5 cellular contexts compared by ENCODE assay signal in genomic region chr17:65003668-65004067, GRCh38. TPM values are rescaled to one million over a fixed set of nuclear protein-coding genes. Genes with fewer than 3 reads are reported as not detected.
A peak's percentile ranks its signal among the peaks of the same experiment; 100 is the strongest.
DNase-seq lines count a peak whose midpoint lies in the region; ATAC-seq, FAIRE-seq and TF ChIP-seq lines count a peak whose summit lies in the region.
"Not testable (repeated sequence)": the region's sequence is repeated elsewhere in the genome, so short reads cannot be mapped to it uniquely, and the experiment has no call there.

No MANE protein-coding gene starts in this region.

- H3K27ac Mint-ChIP-seq in immature natural killer cell, result peak overlapping the region in 5 of 6 donors; percentile 17 to 81 (median 60)

- not testable (repeated sequence) for TF ChIP-seq EP300 in K562 (IDR thresholded peaks at IDR 0.05; ENCODE audit: low read length)

- H3K27me3 Mint-ChIP-seq in immature natural killer cell (ENCODE audit: low read depth in 3 of 3), result not testable (repeated sequence)

- H3K9me3 ChIP-seq in DOHH2 (ENCODE audit: control insufficient read depth, insufficient read depth, low read length); OCI-LY7 (ENCODE audit: low read length); K562 (replicated peaks; ENCODE audit: control insufficient read depth, insufficient read depth, low read depth, low read length); right lobe of liver: not testable (repeated sequence)

- in situ Hi-C loops in K562 (cut with MboI), result not testable (repeated sequence)

- H3K9me1 ChIP-seq in K562 (ENCODE audit: control insufficient read depth, insufficient read depth, low read length), result not testable (repeated sequence)

- not testable (repeated sequence) for H4K20me1 ChIP-seq in DOHH2 (ENCODE audit: control insufficient read depth, insufficient read depth, low read depth, low read length); OCI-LY7 (ENCODE audit: insufficient read depth, low read length); K562 (replicated peaks; ENCODE audit: control insufficient read depth, insufficient read depth, low read length)

- H3K4me3 ChIP-seq in DOHH2 (ENCODE audit: low read length); OCI-LY7 (ENCODE audit: low read depth, low read length, poor library complexity, severe bottlenecking); K562; right lobe of liver: not testable (repeated sequence)

- H3K36me3 ChIP-seq in DOHH2 (ENCODE audit: control insufficient read depth, low read length) (peaks cover 23% of the 10 kb centered on the region), OCI-LY7 (ENCODE audit: insufficient read depth, low read length) (peaks cover 33% of the 10 kb centered on the region)
- H3K36me3 ChIP-seq in K562 (ENCODE audit: control insufficient read depth, insufficient read depth, low read length); right lobe of liver: not testable (repeated sequence)

- TF ChIP-seq CTCF in DOHH2 (IDR thresholded peaks at IDR 0.05; ENCODE audit: low read depth, low read length, poor library complexity, severe bottlenecking); OCI-LY7 (conservative IDR thresholded peaks at IDR 0.05; ENCODE audit: low read length); K562 (IDR thresholded peaks at IDR 0.05 in 2 of 3, conservative IDR thresholded peaks at IDR 0.05 in 1 of 3; ENCODE audit: insufficient read depth in 2 of 3, low read depth in 1 of 3, low read length in 3 of 3); right lobe of liver (IDR thresholded peaks at IDR 0.05): not testable (repeated sequence)

- not testable (repeated sequence) for H3K9me2 ChIP-seq in DOHH2 (replicated peaks; ENCODE audit: control insufficient read depth, low read length); OCI-LY7 (ENCODE audit: insufficient read depth, low read length)

- H3K27ac ChIP-seq in DOHH2 (ENCODE audit: low read depth, low read length) (peak overlapping the region; percentile 88), OCI-LY7 (ENCODE audit: low read depth, low read length, poor library complexity, severe bottlenecking) (peak overlapping the region; percentile 42)
- H3K27ac ChIP-seq in K562 (ENCODE audit: extremely low read depth, low read depth, low read length); right lobe of liver: not testable (repeated sequence)

- not testable (repeated sequence) for TF ChIP-seq RAD21 in K562 (CRISPR knock-in tag; conservative IDR thresholded peaks at IDR 0.05 in 1 of 2, IDR thresholded peaks at IDR 0.05 in 1 of 2)

- POLR2A ChIA-PET in OCI-LY7 (lab: Charles Lee), result interaction anchor here (0.6 to 1.2 kb wide), 2 partner anchors 28 to 51 kb away, joined by 5 to 7 read pairs; no protein-coding TSS in a partner anchor
- POLR2A ChIA-PET in K562 (lab: Yijun Ruan, JAX), result not testable (repeated sequence)

- CTCF ChIA-PET in OCI-LY7 (lab: Charles Lee; ENCODE audit: unreplicated experiment); K562 (lab: Yijun Ruan, JAX; ENCODE audit: low intra/inter-chr PET ratio): not testable (repeated sequence)

- DNase-seq in OCI-LY7 (ENCODE audit: low spot score); K562 (ENCODE audit: extremely low read depth in 1 of 4, low spot score in 3 of 4); immature natural killer cell; right lobe of liver: not testable (repeated sequence)

- H3K4me1 ChIP-seq in DOHH2 (ENCODE audit: control insufficient read depth, low read length) (peaks cover 99% of the 10 kb centered on the region), OCI-LY7 (ENCODE audit: insufficient read depth, low read length, poor library complexity, severe bottlenecking) (peaks cover 76% of the 10 kb centered on the region), right lobe of liver (peaks cover 0 to 18% (median 0%) of the 10 kb centered on the region in 4 donors)
- not testable (repeated sequence) for H3K4me1 ChIP-seq in K562 (replicated peaks in 1 of 2; ENCODE audit: control insufficient read depth in 2 of 2, insufficient read depth in 2 of 2, low read length in 2 of 2)

- not testable (repeated sequence) for H3K9me3 Mint-ChIP-seq in immature natural killer cell

- peak; percentile 64 for FAIRE-seq in K562 (lab: Jason Lieb, UNC)

- intact Hi-C loops in OCI-LY7 (cut with micrococcal nuclease; ENCODE audit: unreplicated experiment); K562 (cut with micrococcal nuclease); right lobe of liver (cut with DNase I): not testable (repeated sequence)

- not testable (repeated sequence) for TF ChIP-seq POLR2A in K562 (conservative IDR thresholded peaks at IDR 0.05); right lobe of liver (IDR thresholded peaks at IDR 0.05)

- peak overlapping the region in 2 of 5 donors; percentile 36 to 62 for H3K4me3 Mint-ChIP-seq in immature natural killer cell

- not testable (repeated sequence) for H2AFZ ChIP-seq in OCI-LY7 (ENCODE audit: low read length); K562 (ENCODE audit: low read depth, low read length)

- not testable (repeated sequence) for H3K9ac ChIP-seq in K562 (ENCODE audit: insufficient read depth in 1 of 2, low read depth in 2 of 2, low read length in 2 of 2)

- H3K4me1 Mint-ChIP-seq in immature natural killer cell, result peaks cover 17 to 30% of the 10 kb centered on the region in 2 donors

- ATAC-seq in K562, result not testable (repeated sequence)
- peak; percentile 68 to 86 (median 83) for ATAC-seq in right lobe of liver

- H3K79me2 ChIP-seq in DOHH2 (ENCODE audit: control insufficient read depth, low read length) (peaks cover 62% of the 10 kb centered on the region), OCI-LY7 (ENCODE audit: insufficient read depth, low read depth, low read length) (peaks cover 23% of the 10 kb centered on the region; the same call in 1 of the 2 replicates)
- H3K79me2 ChIP-seq in K562 (ENCODE audit: control insufficient read depth, insufficient read depth, low read length), result not testable (repeated sequence)

- H3K36me3 Mint-ChIP-seq in immature natural killer cell, result not testable (repeated sequence)

- not testable (repeated sequence) for BruUV-seq in OCI-LY7 (replicated peaks; lab: Mats Ljungman, UMichigan); K562 (replicated peaks; lab: Mats Ljungman, UMichigan)

- H3K4me2 ChIP-seq in DOHH2 (ENCODE audit: low read length), result peak overlapping the region; percentile 44
- not testable (repeated sequence) for H3K4me2 ChIP-seq in OCI-LY7 (ENCODE audit: low read length); K562 (ENCODE audit: insufficient read depth, low read length)

- 27% methylated on average over 2 of the region's 3 CpGs for WGBS in K562 (ENCODE audit: insufficient coverage, low coverage, missing lambda C conversion rate)
- 30% methylated on average over 3 of the region's 3 CpGs for WGBS in right lobe of liver (ENCODE audit: insufficient coverage, low coverage, low lambda C conversion rate, missing lambda C conversion rate)

- peaks cover 70% of the 10 kb centered on the region for H3F3A ChIP-seq in DOHH2 (ENCODE audit: control insufficient read depth, insufficient read depth)

- H3K27me3 ChIP-seq in DOHH2 (ENCODE audit: control insufficient read depth, low read length); K562 (ENCODE audit: control insufficient read depth in 2 of 2, insufficient read depth in 2 of 2, low read length in 2 of 2); right lobe of liver: not testable (repeated sequence)

RNA-seq across cellular contexts. Expression of gene GNA13, which starts 52.9 kb away (rescaled TPM):
- total RNA-seq in OCI-LY7 (2014; rRNA removed; shearing (Covaris generic)), result 70.6 and 76.5 TPM in 2 replicates
- total RNA-seq in OCI-LY7 (2022) (136 and 141 TPM in 2 replicates), K562 (2014; rRNA removed) (20.5 and 22.2 TPM in 2 replicates), K562 (2014; rRNA removed; fragmentation: Illumina TruSeq; extraction: Trizol) (38.7 and 44.2 TPM in 2 replicates), K562 (2015; rRNA removed; fragmentation: Illumina TruSeq; extraction: Trizol) (35.6 and 38.0 TPM in 2 replicates), K562 (2021) (29.4 and 30.8 TPM in 2 replicates), right lobe of liver (10 to 100 TPM; 10.7 to 70.6 (median 23.4) TPM)
- total RNA-seq in K562 (2011; cell fraction: chromatin; rRNA removed; ENCODE audit: low replicate concordance), result 12.0 and 26.6 TPM in 2 replicates
- total RNA-seq in K562 (2011; cell fraction: nucleolus; rRNA removed), result 8.8 and 10.1 TPM in 2 replicates
- 17.5 and 28.5 TPM in 2 replicates for total RNA-seq in K562 (2011; cell fraction: nucleoplasm; rRNA removed)
- polyA plus RNA-seq in K562 (2011; rRNA removed) (29.3 and 40.5 TPM in 2 replicates), K562 (2014; fragmentation: Illumina TruSeq; extraction: Trizol) (27.6 and 31.3 TPM in 2 replicates), K562 (2014; fragmentation: Nextera tagmentation; extraction: Ambion mirVana) (10 to 100 TPM in 1 of 2 experiments, 1 to 10 TPM in 1; 9.3 to 11.9 TPM), K562 (2014; rRNA removed) (15.5 and 19.2 TPM in 2 replicates), immature natural killer cell (10 to 100 TPM; 40.0 to 58.3 (median 51.7) TPM)
- 9.9 and 17.5 TPM in 2 replicates for polyA plus RNA-seq in K562 (2011; cell fraction: cytosol; rRNA removed)
- 8.6 and 13.7 TPM in 2 replicates for polyA plus RNA-seq in K562 (2011; cell fraction: nucleus; rRNA removed)
- polyA plus RNA-seq in K562 (2012), result 21.4 and 28.1 TPM in 2 replicates
- 67.1 and 72.1 TPM in 2 replicates for polyA minus RNA-seq in K562 (2011; rRNA and poly(A)+ RNA removed)
- polyA minus RNA-seq in K562 (2011; cell fraction: cytosol; rRNA and poly(A)+ RNA removed), result 15.6 and 21.8 TPM in 2 replicates
- polyA minus RNA-seq in K562 (2011; cell fraction: nucleus; rRNA and poly(A)+ RNA removed), result 10.1 and 17.4 TPM in 2 replicates
